ENCODE assay signal across 9 cellular contexts in the genomic region with DNA sequence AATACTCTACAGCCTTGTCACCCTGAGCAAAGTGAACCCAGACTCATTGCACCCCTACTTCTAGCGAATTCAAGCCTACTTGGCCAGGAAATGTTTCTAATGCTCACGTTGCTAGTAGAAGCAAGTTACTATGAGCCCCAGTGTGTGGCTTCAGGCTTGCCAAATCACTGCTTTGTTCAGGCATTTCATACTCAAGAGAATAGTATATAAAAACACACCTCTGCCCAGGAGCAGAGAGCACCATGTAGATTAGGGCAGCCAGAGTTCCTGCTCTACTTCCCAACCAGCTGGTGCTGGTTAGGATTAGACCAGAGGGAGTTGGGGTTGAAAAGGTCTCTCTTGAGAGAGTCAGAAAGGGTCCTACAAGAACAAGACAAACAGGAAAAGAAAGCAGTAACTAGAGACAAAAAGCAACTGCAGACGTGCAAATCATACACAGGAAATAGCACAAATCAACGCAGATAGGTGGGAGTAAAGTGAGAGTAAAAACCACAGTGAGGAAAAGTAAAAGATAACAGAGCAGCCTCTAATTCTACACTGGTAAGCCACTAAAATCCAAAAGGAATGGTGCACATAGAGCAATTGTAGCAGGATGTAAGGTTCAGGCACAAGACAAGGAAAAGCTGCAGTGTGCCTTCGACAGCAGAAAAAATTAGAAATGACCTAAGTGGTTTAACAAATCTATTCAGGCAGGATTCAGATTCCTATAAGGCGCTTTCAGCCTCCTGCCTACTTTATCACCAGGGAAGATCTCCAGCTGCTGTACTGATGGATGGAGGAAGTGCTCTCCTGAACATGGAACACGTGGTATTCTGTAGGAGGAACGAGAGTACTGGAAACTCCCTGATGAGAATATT. TPM values are rescaled to one million over a fixed set of nuclear protein-coding genes. Genes with fewer than 3 reads are reported as not detected.
DNase-seq lines count a peak whose midpoint lies in the region; ATAC-seq and TF ChIP-seq lines count a peak whose summit lies in the region.
"Had no signal": no experiment of that assay in that cellular context is flagged by ENCODE, and none has a peak within 500 bp of the region (broad histone marks: within the 10 kb centered on the region; RNA-seq: fewer than 3 reads in every experiment).

No MANE protein-coding gene starts in this region.

- peak; percentile 15 for DNase-seq in NCI-H82 treated with DMSO at 0.1 percent for 48 hours (lab: John Stamatoyannopoulos, UW; ENCODE audit: unreplicated experiment)
- DNase-seq in hepatocyte (ENCODE audit: low spot score) = no peak
- no peak for DNase-seq in AG08396 (ENCODE audit: low spot score)
- no peak for DNase-seq in upper lobe of left lung
- no peak for DNase-seq in mucosa of gallbladder (ENCODE audit: low spot score)
- DNase-seq in GM03348 (ENCODE audit: low spot score) = no peak

- no peak for TF ChIP-seq CTCF in hepatocyte (IDR thresholded peaks at IDR 0.05; ENCODE audit: poor library complexity)
- no peak for TF ChIP-seq CTCF in upper lobe of left lung (IDR thresholded peaks at IDR 0.05)

- no peaks in the 10 kb centered on the region for H3K9me2 ChIP-seq in hepatocyte (replicated peaks; ENCODE audit: insufficient read depth)

- TF ChIP-seq POLR2A in GM18505 (IDR thresholded peaks at IDR 0.05; ENCODE audit: borderline replicate concordance, extremely low read depth, insufficient read depth, insufficient read length) (no peak), upper lobe of left lung (IDR thresholded peaks at IDR 0.05) (no peak)

- TF ChIP-seq EP300 in upper lobe of left lung (IDR thresholded peaks at IDR 0.05) = no peak

- H3K36me3 ChIP-seq in hepatocyte (replicated peaks; ENCODE audit: insufficient read depth, low read depth) (no peaks in the 10 kb centered on the region), upper lobe of left lung (no peaks in the 10 kb centered on the region)

- peak overlapping the region; percentile 32 for H3K4me2 ChIP-seq in hepatocyte
- H3K4me2 ChIP-seq: KMS-11 had no signal

- H3K27me3 ChIP-seq in hepatocyte (no peaks in the 10 kb centered on the region), upper lobe of left lung (no peaks in the 10 kb centered on the region)

- ATAC-seq in GM18505 (IDR thresholded peaks at IDR 0.05; ENCODE audit: unreplicated experiment) (peak; percentile 74), GM21619 (IDR thresholded peaks at IDR 0.05; ENCODE audit: unreplicated experiment) (peak; percentile 72), upper lobe of left lung (ENCODE audit: low FRiP score in 2 of 2) (no peak)

- H2AFZ ChIP-seq in hepatocyte = peak overlapping the region; percentile 36

- no peaks in the 10 kb centered on the region for H4K20me1 ChIP-seq in hepatocyte (ENCODE audit: insufficient read depth, poor library complexity, severe bottlenecking)

- H3K79me2 ChIP-seq in hepatocyte = no peaks in the 10 kb centered on the region

- H3K27ac ChIP-seq in hepatocyte (peak overlapping the region; percentile 23), upper lobe of left lung (no peak overlapping the region)
- H3K27ac ChIP-seq: KMS-11 had no signal

- H3K4me1 ChIP-seq in hepatocyte (ENCODE audit: insufficient read depth) (no peaks in the 10 kb centered on the region), upper lobe of left lung (peaks cover 0 to 7% (median 0%) of the 10 kb centered on the region in 4 donors)

- no peaks in the 10 kb centered on the region for H3K9me3 ChIP-seq in hepatocyte (ENCODE audit: low read depth)
- no peaks in the 10 kb centered on the region for H3K9me3 ChIP-seq in upper lobe of left lung

- 48% methylated on average over 8 of the region's 8 CpGs for WGBS in hepatocyte (ENCODE audit: low lambda C conversion rate, missing lambda C conversion rate)
- 20 to 24% methylated on average over 8 of the region's 8 CpGs for WGBS in upper lobe of left lung, 2 donors

- H3K4me3 ChIP-seq in hepatocyte (no peak overlapping the region), upper lobe of left lung (no peak overlapping the region)

RNA-seq across cellular contexts. Expression of gene KIF2A, which starts 49.6 kb away (rescaled TPM):
- total RNA-seq in hepatocyte (46.9 and 60.5 TPM in 2 replicates), upper lobe of left lung (10 to 100 TPM; 16.8 to 61.2 (median 23.7) TPM), mucosa of gallbladder (31.1 TPM)
- 28.3 and 35.2 TPM in 2 replicates for polyA plus RNA-seq in hepatocyte

Comparison
In these comparisons a context has a peak if more than half of its experiments do, and no peak if none do; other contexts are left out.
1. ATAC-seq: peak in GM18505 (single experiment) and GM21619 (single experiment); none in upper lobe of left lung (0 of 2).